8 cellular contexts compared by ENCODE assay signal in the genomic region with DNA sequence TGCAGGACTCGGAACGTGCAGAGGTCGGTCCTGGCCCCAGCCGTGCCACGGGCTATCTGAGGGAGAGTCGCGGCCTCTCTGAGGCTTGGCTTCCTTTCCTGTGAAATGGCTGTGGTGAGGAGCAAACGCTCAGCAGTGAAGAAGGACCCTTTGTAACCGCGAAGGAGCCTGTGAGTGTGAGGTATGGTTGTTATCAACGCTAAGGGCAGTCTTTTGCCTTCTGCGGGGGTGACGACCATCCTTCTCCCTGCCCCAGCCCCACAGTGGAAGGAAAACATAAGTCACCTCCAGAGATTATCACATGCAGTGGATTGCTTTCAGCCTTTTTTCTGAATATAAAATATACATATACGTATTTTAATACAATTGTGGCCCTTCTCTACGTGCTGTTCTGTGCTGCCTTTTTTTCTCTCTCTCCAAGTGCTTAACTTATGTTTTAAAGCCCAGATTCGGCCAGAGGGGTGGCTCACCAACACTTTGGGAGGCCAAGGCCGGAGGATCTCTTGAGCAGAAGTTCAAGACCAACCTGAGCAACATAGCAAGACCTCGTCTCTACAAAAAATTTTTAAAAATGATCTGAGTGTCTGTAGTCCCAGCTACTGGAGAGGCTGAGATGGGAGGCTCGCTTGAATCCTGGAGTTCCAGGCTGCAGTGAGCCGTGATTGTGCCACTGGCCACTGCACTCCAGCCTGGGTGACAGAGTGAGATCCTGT. TPM values are rescaled to one million over a fixed set of nuclear protein-coding genes. Genes with fewer than 3 reads are reported as not detected.
DNase-seq lines count a peak whose midpoint lies in the region; ATAC-seq and TF ChIP-seq lines count a peak whose summit lies in the region.

No MANE protein-coding gene starts in this region.

- no peaks in the 10 kb centered on the region for H3K36me3 Mint-ChIP-seq in activated CD4-positive, alpha-beta memory T cell treated with anti-CD3 and anti-CD28 coated beads for 36 hours
- H3K36me3 Mint-ChIP-seq in immature natural killer cell = no peaks in the 10 kb centered on the region

- no peak for ATAC-seq in HG02938 (IDR thresholded peaks at IDR 0.05; ENCODE audit: unreplicated experiment)
- no peak for ATAC-seq in GM21526 (IDR thresholded peaks at IDR 0.05; ENCODE audit: low FRiP score, unreplicated experiment)

- POLR2A ChIA-PET in activated CD4-positive, alpha-beta memory T cell treated with anti-CD3 and anti-CD28 coated beads for 36 hours (lab: Charles Lee) = interaction anchor here (0.6 to 4.5 kb wide), 8 partner anchors 9 to 138 kb away, joined by 3 to 28 read pairs (median 8); a partner anchor contains a TSS

- H3K9me3 Mint-ChIP-seq in activated CD4-positive, alpha-beta memory T cell treated with anti-CD3 and anti-CD28 coated beads for 36 hours = no peaks in the 10 kb centered on the region
- no peaks in the 10 kb centered on the region for H3K9me3 Mint-ChIP-seq in immature natural killer cell

- peak overlapping the region; percentile 91 for H3K27ac Mint-ChIP-seq in activated CD4-positive, alpha-beta memory T cell treated with anti-CD3 and anti-CD28 coated beads for 36 hours
- H3K27ac Mint-ChIP-seq in immature natural killer cell = peak overlapping the region; percentile 60 to 94 (median 92)

- no peaks in the 10 kb centered on the region for H3K27me3 ChIP-seq in suprapubic skin

- no peak for TF ChIP-seq EP300 in suprapubic skin (IDR thresholded peaks at IDR 0.05)

- peaks cover 39% of the 10 kb centered on the region for H3K4me1 ChIP-seq in suprapubic skin

- DNase-seq in SIG-M5 treated with dmso at 0.1 percent for 504 hours (lab: John Stamatoyannopoulos, UW; ENCODE audit: unreplicated experiment) = peak; percentile 49
- DNase-seq in SIG-M5 (lab: John Stamatoyannopoulos, UW) = no peak
- DNase-seq in activated CD4-positive, alpha-beta memory T cell treated with anti-CD3 and anti-CD28 coated beads for 36 hours = no peak
- DNase-seq in immature natural killer cell = no peak
- DNase-seq in suprapubic skin (ENCODE audit: low spot score in 2 of 2) = no peak
- DNase-seq in amniotic stem cell (lab: John Stamatoyannopoulos, UW) = no peak

- no peaks in the 10 kb centered on the region for H3K36me3 ChIP-seq in suprapubic skin

- H3K4me1 Mint-ChIP-seq in activated CD4-positive, alpha-beta memory T cell treated with anti-CD3 and anti-CD28 coated beads for 36 hours (ENCODE audit: low read depth) = peaks cover 32% of the 10 kb centered on the region
- H3K4me1 Mint-ChIP-seq in immature natural killer cell = peaks cover 34 to 36% of the 10 kb centered on the region in 2 donors

- H3K27me3 Mint-ChIP-seq in activated CD4-positive, alpha-beta memory T cell treated with anti-CD3 and anti-CD28 coated beads for 36 hours = no peaks in the 10 kb centered on the region
- peaks cover 16 to 20% (median 19%) of the 10 kb centered on the region in 3 donors for H3K27me3 Mint-ChIP-seq in immature natural killer cell (ENCODE audit: low read depth in 3 of 3)

- TF ChIP-seq POLR2A in suprapubic skin (IDR thresholded peaks at IDR 0.05) = no peak

- no peaks in the 10 kb centered on the region for H3K9me3 ChIP-seq in suprapubic skin

- no peak for TF ChIP-seq CTCF in suprapubic skin (IDR thresholded peaks at IDR 0.05)

- H3K4me3 Mint-ChIP-seq in activated CD4-positive, alpha-beta memory T cell treated with anti-CD3 and anti-CD28 coated beads for 36 hours = peak overlapping the region; percentile 79
- H3K4me3 Mint-ChIP-seq in immature natural killer cell = peak overlapping the region; percentile 80 to 96 (median 84)

- peak overlapping the region; percentile 50 for H3K4me3 ChIP-seq in suprapubic skin

- CTCF ChIA-PET in activated CD4-positive, alpha-beta memory T cell treated with anti-CD3 and anti-CD28 coated beads for 36 hours (lab: Charles Lee) = interaction anchor here (0.7 to 15.9 kb wide), 29 partner anchors 8 to 1175 kb away, joined by 3 to 438 read pairs (median 10); a partner anchor contains a TSS

- intact Hi-C loops in activated CD4-positive, alpha-beta memory T cell treated with anti-CD3 and anti-CD28 coated beads for 36 hours (cut with micrococcal nuclease) = loop anchor here (1.0 to 2.0 kb wide), 4 partner anchors 17 to 99 kb away; a partner anchor contains a TSS

- WGBS in suprapubic skin = 25% methylated on average over 20 of the region's 20 CpGs

- no peak overlapping the region for H3K27ac ChIP-seq in suprapubic skin

RNA-seq across cellular contexts. Expression of a gene that starts 17.4 kb away (rescaled TPM):
- total RNA-seq in activated CD4-positive, alpha-beta memory T cell treated with anti-CD3 and anti-CD28 coated beads for 36 hours = 10 to 100 TPM; 15.1 to 18.7 TPM
- polyA plus RNA-seq in immature natural killer cell = 1 to 10 TPM; 1.1 to 3.1 (median 1.2) TPM
- total RNA-seq in suprapubic skin = 10 to 100 TPM; 11.5 to 14.5 (median 12.5) TPM

RNA-seq across cellular contexts. Expression of a gene that starts 27.1 kb away (rescaled TPM):
- 10 to 100 TPM; 64.2 to 68.2 TPM for total RNA-seq in activated CD4-positive, alpha-beta memory T cell treated with anti-CD3 and anti-CD28 coated beads for 36 hours
- polyA plus RNA-seq in immature natural killer cell = 1 to 10 TPM in 2 of 3 donors, under 1 TPM in 1; 0.83 to 2.1 (median 1.3) TPM
- 100 to 1,000 TPM; 141 to 775 (median 422) TPM for total RNA-seq in suprapubic skin

RNA-seq across cellular contexts. Expression of a gene that starts 45.6 kb away (rescaled TPM):
- total RNA-seq in activated CD4-positive, alpha-beta memory T cell treated with anti-CD3 and anti-CD28 coated beads for 36 hours = 10 to 100 TPM; 35.7 to 38.0 TPM
- 10 to 100 TPM; 25.8 to 50.8 (median 32.2) TPM for polyA plus RNA-seq in immature natural killer cell
- total RNA-seq in suprapubic skin = 10 to 100 TPM; 39.5 to 76.1 (median 56.5) TPM

RNA-seq across cellular contexts. Expression of a gene that starts 55.4 kb away (rescaled TPM):
- not detected for total RNA-seq in activated CD4-positive, alpha-beta memory T cell treated with anti-CD3 and anti-CD28 coated beads for 36 hours
- polyA plus RNA-seq in immature natural killer cell = not detected
- total RNA-seq in suprapubic skin = under 1 TPM in 2 of 4 donors, not detected in 2; 0.51 to 0.57 TPM
